In the genomic region with DNA sequence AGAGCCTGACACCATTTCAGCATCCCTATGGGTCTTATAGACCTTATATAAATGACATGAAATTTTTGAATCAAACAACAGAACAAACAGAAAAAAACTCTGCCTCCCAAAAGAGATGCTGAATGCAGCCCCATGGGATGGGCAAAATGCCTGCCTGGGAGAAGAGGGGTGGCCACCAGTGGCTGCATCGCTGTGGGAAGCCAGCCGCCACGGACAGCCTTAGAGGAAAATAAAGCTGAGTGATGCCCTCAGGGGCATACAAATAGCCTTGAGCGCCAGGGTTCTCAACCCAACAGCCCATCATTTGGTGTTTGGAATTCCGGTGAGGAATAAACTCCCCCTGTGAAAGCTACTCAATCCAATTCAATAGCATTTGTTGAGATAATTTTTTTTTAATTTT, we compare ENCODE assay signal across 20 cellular contexts. TPM values are rescaled to one million over a fixed set of nuclear protein-coding genes. Genes with fewer than 3 reads are reported as not detected.
DNase-seq lines count a peak whose midpoint lies in the region; ATAC-seq and TF ChIP-seq lines count a peak whose summit lies in the region.
"Had no signal": no experiment of that assay in that cellular context is flagged by ENCODE, and none has a peak within 500 bp of the region (broad histone marks: within the 10 kb centered on the region; RNA-seq: fewer than 3 reads in every experiment).

No MANE protein-coding gene starts in this region.

- TF ChIP-seq CTCF in heart right ventricle (IDR thresholded peaks at IDR 0.05), result no peak
- no peak for TF ChIP-seq CTCF in CD8-positive, alpha-beta T cell (IDR thresholded peaks at IDR 0.05)

- no peak for TF ChIP-seq POLR2A in erythroblast (IDR thresholded peaks at IDR 0.05; ENCODE audit: low read length)

- 92 to 95% methylated on average over 5 of the region's 5 CpGs for WGBS in heart right ventricle, 2 donors

- peaks cover 5% of the 10 kb centered on the region for H3K36me3 Mint-ChIP-seq in CD8-positive, alpha-beta T cell
- peaks cover 3% of the 10 kb centered on the region for H3K36me3 Mint-ChIP-seq in central memory CD8-positive, alpha-beta T cell (ENCODE audit: insufficient read depth)
- H3K36me3 Mint-ChIP-seq in stimulated activated memory B cell treated with anti-CD40 and anti-IgM and Interleukin-4, amounts not matched to agents 10 μg/mL and 1 μg/mL and 100 μg/mL, for 72 hours, result peaks cover 17% of the 10 kb centered on the region

- intact Hi-C loops in Right ventricle myocardium inferior (cut with DNase I), result no loop called here
- intact Hi-C loops in heart right ventricle (cut with DNase I), result no loop called here
- intact Hi-C loops in CD8-positive, alpha-beta T cell (cut with DNase I, micrococcal nuclease), result no loop called here

- H3K4me3 Mint-ChIP-seq in CD8-positive, alpha-beta T cell, result no peak overlapping the region
- H3K4me3 Mint-ChIP-seq in central memory CD8-positive, alpha-beta T cell, result no peak overlapping the region
- no peak overlapping the region for H3K4me3 Mint-ChIP-seq in stimulated activated memory B cell treated with anti-CD40 and anti-IgM and Interleukin-4, amounts not matched to agents 10 μg/mL and 1 μg/mL and 100 μg/mL, for 72 hours

- H3K27ac Mint-ChIP-seq in CD8-positive, alpha-beta T cell, result peak overlapping the region; percentile 52
- peak overlapping the region; percentile 42 for H3K27ac Mint-ChIP-seq in central memory CD8-positive, alpha-beta T cell (ENCODE audit: low read depth)
- peak overlapping the region; percentile 91 for H3K27ac Mint-ChIP-seq in stimulated activated memory B cell treated with anti-CD40 and anti-IgM and Interleukin-4, amounts not matched to agents 10 μg/mL and 1 μg/mL and 100 μg/mL, for 72 hours

- peaks cover 17 to 70% (median 53%) of the 10 kb centered on the region in 9 donors for H3K4me1 ChIP-seq in heart right ventricle
- H3K4me1 ChIP-seq in CD8-positive, alpha-beta T cell (ENCODE audit: insufficient read depth, low read length), result peaks cover 28% of the 10 kb centered on the region

- CTCF ChIA-PET in CD8-positive, alpha-beta T cell (lab: Charles Lee), result interaction anchor here (0.7 to 1.5 kb wide), 5 partner anchors 21 to 51 kb away, joined by 3 to 10 read pairs (median 3); no protein-coding TSS in a partner anchor

- peaks cover 0 to 6% (median 0%) of the 10 kb centered on the region in 11 donors for H3K9me3 ChIP-seq in heart right ventricle
- H3K9me3 ChIP-seq in CD8-positive, alpha-beta T cell (ENCODE audit: low read length), result no peaks in the 10 kb centered on the region
- H3K9me3 ChIP-seq: SJSA1 had no signal

- no peaks in the 10 kb centered on the region for H3K27me3 Mint-ChIP-seq in CD8-positive, alpha-beta T cell (ENCODE audit: low read depth)
- no peaks in the 10 kb centered on the region for H3K27me3 Mint-ChIP-seq in central memory CD8-positive, alpha-beta T cell
- H3K27me3 Mint-ChIP-seq in stimulated activated memory B cell treated with anti-CD40 and anti-IgM and Interleukin-4, amounts not matched to agents 10 μg/mL and 1 μg/mL and 100 μg/mL, for 72 hours, result no peaks in the 10 kb centered on the region

- no peaks in the 10 kb centered on the region for H3K36me3 ChIP-seq in heart right ventricle
- no peaks in the 10 kb centered on the region for H3K36me3 ChIP-seq in CD8-positive, alpha-beta T cell (ENCODE audit: insufficient read depth, low read length)
- H3K36me3 ChIP-seq: SJSA1 had no signal

- H3K27ac ChIP-seq in heart right ventricle, result no peak overlapping the region
- H3K27ac ChIP-seq in CD8-positive, alpha-beta T cell (ENCODE audit: low read depth, low read length), result no peak overlapping the region
- H3K27ac ChIP-seq: C4-2B, PC-9, SJSA1 had no signal

- peak; percentile 56 for DNase-seq in Right ventricle myocardium inferior (ENCODE audit: missing footprints)
- DNase-seq in heart right ventricle, result no peak
- DNase-seq in CD8-positive, alpha-beta T cell, result no peak
- DNase-seq in central memory CD8-positive, alpha-beta T cell (ENCODE audit: low spot score in 2 of 2), result no peak
- DNase-seq in erythroblast (lab: John Stamatoyannopoulos, UW), result no peak
- no peak for DNase-seq in DMS53 (lab: John Stamatoyannopoulos, UW)
- no peak for DNase-seq in NCI-H2029 (lab: John Stamatoyannopoulos, UW)
- DNase-seq: Calu3, EL, GOT3, IMR-90, Karpas-422, NCI-H1436 treated with DMSO at 0.1 percent for 48 hours, NCI-H2081 treated with DMSO at 0.1 percent for 48 hours, NCI-H524 treated with DMSO at 0.1 percent for 48 hours, PC-9 had no signal

- no peak for ATAC-seq in Right ventricle myocardium inferior
- no peak for ATAC-seq in heart right ventricle
- ATAC-seq in CD8-positive, alpha-beta T cell, result no peak
- no peak for ATAC-seq in central memory CD8-positive, alpha-beta T cell (replicated peaks; ENCODE audit: extremely low read depth, poor library complexity, severe bottlenecking)
- no peak for ATAC-seq in stimulated activated memory B cell treated with anti-CD40 and anti-IgM and Interleukin-4, amounts not matched to agents 10 μg/mL and 1 μg/mL and 100 μg/mL, for 72 hours
- ATAC-seq: HCT116 had no signal

- peaks cover 49% of the 10 kb centered on the region for H3K4me1 Mint-ChIP-seq in CD8-positive, alpha-beta T cell (ENCODE audit: low read depth)
- peaks cover 44% of the 10 kb centered on the region for H3K4me1 Mint-ChIP-seq in central memory CD8-positive, alpha-beta T cell
- peaks cover 74% of the 10 kb centered on the region for H3K4me1 Mint-ChIP-seq in stimulated activated memory B cell treated with anti-CD40 and anti-IgM and Interleukin-4, amounts not matched to agents 10 μg/mL and 1 μg/mL and 100 μg/mL, for 72 hours

- no peak overlapping the region for H3K4me3 ChIP-seq in heart right ventricle
- H3K4me3 ChIP-seq in CD8-positive, alpha-beta T cell (ENCODE audit: low read depth, low read length), result no peak overlapping the region
- H3K4me3 ChIP-seq: PC-9, SJSA1 had no signal

- H3K27me3 ChIP-seq in heart right ventricle, result no peaks in the 10 kb centered on the region
- H3K27me3 ChIP-seq in CD8-positive, alpha-beta T cell (ENCODE audit: insufficient read depth, low read length), result no peaks in the 10 kb centered on the region
- H3K27me3 ChIP-seq: SJSA1 had no signal

- H3K9me3 Mint-ChIP-seq in CD8-positive, alpha-beta T cell, result no peaks in the 10 kb centered on the region
- no peaks in the 10 kb centered on the region for H3K9me3 Mint-ChIP-seq in central memory CD8-positive, alpha-beta T cell
- H3K9me3 Mint-ChIP-seq in stimulated activated memory B cell treated with anti-CD40 and anti-IgM and Interleukin-4, amounts not matched to agents 10 μg/mL and 1 μg/mL and 100 μg/mL, for 72 hours, result no peaks in the 10 kb centered on the region

- POLR2A ChIA-PET in CD8-positive, alpha-beta T cell (lab: Charles Lee), result no interaction called here

RNA-seq across cellular contexts. Expression of gene SYNE3, which starts 22.9 kb away (rescaled TPM):
- total RNA-seq in Right ventricle myocardium inferior, result 16.5 TPM
- 10 to 100 TPM in 5 of 10 donors, 1 to 10 TPM in 5; 4.8 to 15.4 (median 10.4) TPM for total RNA-seq in heart right ventricle
- 1 to 10 TPM; 1.5 to 5.3 TPM for polyA plus RNA-seq in heart right ventricle
- total RNA-seq in CD8-positive, alpha-beta T cell, result 10 to 100 TPM; 18.5 to 19.7 TPM

RNA-seq across cellular contexts. Expression of gene GLRX5, which starts 41.3 kb away (rescaled TPM):
- total RNA-seq in Right ventricle myocardium inferior (84.7 TPM), heart right ventricle (100 to 1,000 TPM in 2 of 10 donors, 10 to 100 TPM in 8; 69.9 to 121 (median 91.8) TPM)
- polyA plus RNA-seq in heart right ventricle, result 10 to 100 TPM; 49.8 to 66.6 TPM
- total RNA-seq in CD8-positive, alpha-beta T cell, result 10 to 100 TPM; 13.7 to 15.2 TPM
